Comparison of ENCODE assay signal across 13 cellular contexts in genomic region chr1:157776971-157777386, GRCh38. TPM values are rescaled to one million over a fixed set of nuclear protein-coding genes. Genes with fewer than 3 reads are reported as not detected.
DNase-seq lines count a peak whose midpoint lies in the region; ATAC-seq and TF ChIP-seq lines count a peak whose summit lies in the region.
"Had no signal": no experiment of that assay in that cellular context is flagged by ENCODE, and none has a peak within 500 bp of the region (broad histone marks: within the 10 kb centered on the region; RNA-seq: fewer than 3 reads in every experiment).

Gene FCRL2, minus strand, starts transcription at chr1:157777132. Its CDS starts 59 bp downstream, at chr1:157777073.

- DNase-seq in mucosa of descending colon: no peak
- DNase-seq in hepatic stellate cell (ENCODE audit: low spot score): no peak
- DNase-seq in activated CD4-positive, alpha-beta T cell treated with anti-CD3 and anti-CD28 coated beads for 4 hours: no peak
- no peak for DNase-seq in activated CD8-positive, alpha-beta memory T cell treated with anti-CD3 and anti-CD28 coated beads, Interleukin-2, amount 50 U/mL, for 48 hours
- no peak for DNase-seq in hippocampal formation (lab: John Stamatoyannopoulos, UW)
- DNase-seq: activated CD4-positive, alpha-beta T cell treated with anti-CD3 and anti-CD28 coated beads, Interleukin-2, amount 50 U/mL, for 4 hours; activated naive CD8-positive, alpha-beta T cell treated with anti-CD3 and anti-CD28 coated beads, Interleukin-2, amount 10 ng/mL, durations not matched to agents 7 days and 5 days; head of caudate nucleus; NCI-H187 had no signal

- TF ChIP-seq CTCF in KMS-11 (conservative IDR thresholded peaks at IDR 0.05; ENCODE audit: low read depth, low read length) (no peak), mucosa of descending colon (IDR thresholded peaks at IDR 0.05) (no peak)

- H3K79me2 ChIP-seq in KMS-11 (ENCODE audit: insufficient read depth, low read depth): no peaks in the 10 kb centered on the region

- no peaks in the 10 kb centered on the region for H3K36me3 ChIP-seq in KMS-11 (ENCODE audit: insufficient read depth)
- no peaks in the 10 kb centered on the region for H3K36me3 ChIP-seq in mucosa of descending colon (ENCODE audit: low read depth)
- H3K36me3 ChIP-seq: SJSA1 had no signal

- H4K20me1 ChIP-seq in KMS-11 (ENCODE audit: insufficient read depth): no peaks in the 10 kb centered on the region

- intact Hi-C loops in mucosa of descending colon (cut with DNase I, micrococcal nuclease): no loop called here

- H3K4me3 ChIP-seq in KMS-11 (IDR thresholded peaks at IDR 0.05; ENCODE audit: insufficient read depth, low read depth, low read length): peak within 1 kb of the TSS; percentile 15
- H3K4me3 ChIP-seq in mucosa of descending colon: no peak within 1 kb of the TSS
- H3K4me3 ChIP-seq: SJSA1 had no signal

- ATAC-seq in GM18907 (IDR thresholded peaks at IDR 0.05; ENCODE audit: unreplicated experiment) (peak; percentile 80), HG02623 (IDR thresholded peaks at IDR 0.05; ENCODE audit: unreplicated experiment) (peak; percentile 42), mucosa of descending colon (peak; percentile 30)

- no peaks in the 10 kb centered on the region for H3K9me3 ChIP-seq in mucosa of descending colon
- H3K9me3 ChIP-seq: SJSA1 had no signal

- no peak within 1 kb of the TSS for H3K9ac ChIP-seq in KMS-11

- peak within 1 kb of the TSS; percentile 5 for H3K4me2 ChIP-seq in KMS-11

- no peak within 1 kb of the TSS for H2AFZ ChIP-seq in KMS-11 (ENCODE audit: low read depth)

- no peak within 1 kb of the TSS for H3K27ac ChIP-seq in KMS-11
- H3K27ac ChIP-seq: SJSA1 had no signal

- H3K27me3 ChIP-seq in KMS-11 (ENCODE audit: insufficient read depth, low read depth): no peaks in the 10 kb centered on the region
- H3K27me3 ChIP-seq: SJSA1 had no signal

- H3K4me1 ChIP-seq in KMS-11 (ENCODE audit: low read depth, poor library complexity, severe bottlenecking) (peaks cover 81% of the 10 kb centered on the region), mucosa of descending colon (ENCODE audit: low read depth) (peaks cover 12% of the 10 kb centered on the region)
- H3K4me1 ChIP-seq: SJSA1 had no signal

RNA-seq across cellular contexts. Expression of gene FCRL2, which starts in this region (rescaled TPM):
- 1 to 10 TPM in 2 of 3 donors, under 1 TPM in 1; 0.51 to 1.4 (median 1.0) TPM for total RNA-seq in mucosa of descending colon
- total RNA-seq: activated naive CD8-positive, alpha-beta T cell treated with anti-CD3 and anti-CD28 coated beads, Interleukin-2, amount 10 ng/mL, durations not matched to agents 7 days and 5 days; SJSA1 had no signal

Comparison
In these comparisons a context has a peak if more than half of its experiments do, and no peak if none do; other contexts are left out.
1. ATAC-seq: peak in every context shown above with its lines; median percentile 80 in GM18907; 42 in HG02623; 30 in mucosa of descending colon.